ENCODE assay signal across 21 cellular contexts in genomic region chr6:96963809-96964208, GRCh38. TPM values are rescaled to one million over a fixed set of nuclear protein-coding genes. Genes with fewer than 3 reads are reported as not detected.
"Had no signal": no experiment of that assay in that cellular context is flagged by ENCODE, and none has a peak within 500 bp of the region (broad histone marks: within the 10 kb centered on the region; RNA-seq: fewer than 3 reads in every experiment).

No MANE protein-coding gene starts in this region.

- H3K27ac ChIP-seq: ascending aorta, breast epithelium, heart right ventricle, prostate gland, skin epidermis, tibial nerve had no signal

- H3K9me3 Mint-ChIP-seq: activated CD4-positive, alpha-beta T cell treated with anti-CD3 and anti-CD28 coated beads, Interleukin-2, amount 10 ng/mL, durations not matched to agents 24 days and 14 days; activated T-helper 1 cell treated with anti-CD3 and anti-CD28 coated beads, Interleukin-12 subunit alpha, Interleukin-12 subunit beta, Interleukin-2, Interleukin-4 antibody, amounts not matched to agents 30 ng/mL and 10 ng/mL and 1 ng/mL, durations not matched to agents 14 hours and 24 hours and 36 hours; dendritic cell treated with granulocyte-macrophage colony-stimulating factor and Interleukin-4, amounts not matched to agents 40 ng/mL and 50 ng/mL, for 4 days had no signal

- H3K27ac Mint-ChIP-seq: activated CD4-positive, alpha-beta T cell treated with anti-CD3 and anti-CD28 coated beads, Interleukin-2, amount 10 ng/mL, durations not matched to agents 24 days and 14 days; activated T-helper 1 cell treated with anti-CD3 and anti-CD28 coated beads, Interleukin-12 subunit alpha, Interleukin-12 subunit beta, Interleukin-2, Interleukin-4 antibody, amounts not matched to agents 30 ng/mL and 10 ng/mL and 1 ng/mL, durations not matched to agents 14 hours and 24 hours and 36 hours; dendritic cell treated with granulocyte-macrophage colony-stimulating factor and Interleukin-4, amounts not matched to agents 40 ng/mL and 50 ng/mL, for 4 days had no signal

- H3K4me1 ChIP-seq: ascending aorta, breast epithelium, prostate gland, tibial nerve had no signal

- H3K4me1 Mint-ChIP-seq: activated CD4-positive, alpha-beta T cell treated with anti-CD3 and anti-CD28 coated beads, Interleukin-2, amount 10 ng/mL, durations not matched to agents 24 days and 14 days had no signal

- H3K27me3 Mint-ChIP-seq: activated CD4-positive, alpha-beta T cell treated with anti-CD3 and anti-CD28 coated beads, Interleukin-2, amount 10 ng/mL, durations not matched to agents 24 days and 14 days; dendritic cell treated with granulocyte-macrophage colony-stimulating factor and Interleukin-4, amounts not matched to agents 40 ng/mL and 50 ng/mL, for 4 days had no signal

- H3K4me3 ChIP-seq: ascending aorta, breast epithelium, heart right ventricle, lung, prostate gland, skin epidermis, tibial nerve had no signal

- ATAC-seq: heart right ventricle, right cardiac atrium had no signal

- H3K27me3 ChIP-seq: ascending aorta, breast epithelium, heart right ventricle, tibial nerve had no signal

- H3K36me3 ChIP-seq: ascending aorta, breast epithelium, heart right ventricle, prostate gland, tibial nerve had no signal

- DNase-seq: activated CD4-positive, alpha-beta T cell treated with anti-CD3 and anti-CD28 coated beads, Interleukin-2, amount 10 ng/mL, durations not matched to agents 24 days and 14 days; activated CD4-positive, CD25-positive, alpha-beta regulatory T cell; activated CD8-positive, alpha-beta memory T cell treated with anti-CD3 and anti-CD28 coated beads for 24 hours; activated naive CD4-positive, alpha-beta T cell; heart right ventricle; midbrain; stimulated activated CD4-positive, alpha-beta T cell treated with anti-CD3 and anti-CD28 coated beads, Interleukin-15, amount 100 ng/mL, for 24 hours; stimulated activated CD4-positive, alpha-beta T cell treated with anti-CD3 and anti-CD28 coated beads, Interleukin-4, amount 100 ng/mL, for 24 hours; stimulated activated naive CD4-positive, alpha-beta T cell had no signal

- H3K9me3 ChIP-seq: ascending aorta, breast epithelium, heart right ventricle, prostate gland, tibial nerve had no signal

- H3K4me3 Mint-ChIP-seq: activated CD4-positive, alpha-beta T cell treated with anti-CD3 and anti-CD28 coated beads, Interleukin-2, amount 10 ng/mL, durations not matched to agents 24 days and 14 days; activated T-helper 1 cell treated with anti-CD3 and anti-CD28 coated beads, Interleukin-12 subunit alpha, Interleukin-12 subunit beta, Interleukin-2, Interleukin-4 antibody, amounts not matched to agents 30 ng/mL and 10 ng/mL and 1 ng/mL, durations not matched to agents 14 hours and 24 hours and 36 hours; dendritic cell treated with granulocyte-macrophage colony-stimulating factor and Interleukin-4, amounts not matched to agents 40 ng/mL and 50 ng/mL, for 4 days had no signal

RNA-seq across cellular contexts. Expression of gene KLHL32, which starts 39.3 kb away (rescaled TPM):
- total RNA-seq: ascending aorta, epithelial cell of proximal tubule, myocyte, subcutaneous adipose tissue had no signal
